In the genomic region with DNA sequence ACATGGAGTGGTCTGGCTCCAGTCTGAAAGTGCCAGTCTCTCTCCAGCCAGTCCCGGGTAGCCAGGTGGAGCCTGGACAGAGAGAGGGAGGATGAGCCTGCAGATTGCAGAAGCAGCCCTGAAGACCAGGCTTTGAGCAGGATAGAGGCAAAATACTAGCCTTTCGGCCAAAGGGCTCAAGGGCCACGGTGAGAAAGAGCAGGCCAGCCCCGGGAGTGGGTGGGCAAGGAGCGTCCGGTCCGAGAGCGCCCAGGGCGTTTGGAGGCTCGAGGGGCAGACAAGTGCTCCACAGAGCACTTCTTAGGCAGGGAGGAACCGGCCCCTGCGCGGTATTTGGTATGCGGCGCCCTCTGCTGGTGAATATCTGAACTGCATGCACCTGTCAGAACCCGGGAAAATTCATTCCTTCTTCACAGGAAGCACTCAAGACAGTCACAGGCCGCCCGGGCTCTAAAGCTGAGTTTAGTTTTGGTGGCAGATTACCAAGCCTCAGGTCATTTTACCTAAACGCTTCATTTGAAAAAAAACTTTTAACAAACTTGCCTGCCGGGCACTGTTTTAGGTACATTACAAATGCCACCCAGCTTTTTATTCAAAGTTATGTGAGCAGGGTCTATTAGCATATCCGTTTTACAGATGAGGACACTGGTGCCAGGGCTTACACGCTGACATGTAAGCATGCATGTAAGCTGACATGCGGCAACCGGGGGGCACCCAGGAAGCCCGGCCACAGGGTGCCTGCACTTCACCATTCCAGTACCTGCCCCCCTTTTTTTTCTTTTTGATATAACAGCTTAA, we compare ENCODE assay signal across 8 cellular contexts. TPM values are rescaled to one million over a fixed set of nuclear protein-coding genes. Genes with fewer than 3 reads are reported as not detected.
DNase-seq lines count a peak whose midpoint lies in the region; ATAC-seq and TF ChIP-seq lines count a peak whose summit lies in the region.

No MANE protein-coding gene starts in this region.

- H3K9me3 Mint-ChIP-seq in activated T-helper 1 cell treated with anti-CD3 and anti-CD28 coated beads, Interleukin-12 subunit alpha, Interleukin-12 subunit beta, Interleukin-2, Interleukin-4 antibody, amounts not matched to agents 30 ng/mL and 10 ng/mL and 1 ng/mL, durations not matched to agents 14 hours and 24 hours and 36 hours = peaks cover 33% of the 10 kb centered on the region
- no peaks in the 10 kb centered on the region for H3K9me3 Mint-ChIP-seq in type B pancreatic cell

- in situ Hi-C loops in Panc1 (cut with HindIII; ENCODE audit: low pct_unique_long_range_greater_than_20kb, low sequenced_read_pairs) = no loop called here

- POLR2A ChIA-PET in Panc1 (lab: Charles Lee) = no interaction called here

- H3K4me1 Mint-ChIP-seq in activated T-helper 1 cell treated with anti-CD3 and anti-CD28 coated beads, Interleukin-12 subunit alpha, Interleukin-12 subunit beta, Interleukin-2, Interleukin-4 antibody, amounts not matched to agents 30 ng/mL and 10 ng/mL and 1 ng/mL, durations not matched to agents 14 hours and 24 hours and 36 hours (ENCODE audit: low read depth) = no peaks in the 10 kb centered on the region
- no peaks in the 10 kb centered on the region for H3K4me1 Mint-ChIP-seq in type B pancreatic cell (ENCODE audit: unreplicated experiment)

- no peaks in the 10 kb centered on the region for H4K20me1 ChIP-seq in osteoblast (ENCODE audit: insufficient read depth, low read length)

- peak; percentile 59 for DNase-seq in Ammon's horn (ENCODE audit: low spot score)
- peak; percentile 52 for DNase-seq in LoVo (ENCODE audit: low spot score)
- peak; percentile 60 for DNase-seq in Panc1 (ENCODE audit: low read depth, low spot score)
- DNase-seq in activated T-helper 1 cell treated with anti-CD3 and anti-CD28 coated beads, Interleukin-12 subunit alpha, Interleukin-12 subunit beta, Interleukin-2, Interleukin-4 antibody, amounts not matched to agents 30 ng/mL and 10 ng/mL and 1 ng/mL, durations not matched to agents 14 hours and 24 hours and 36 hours (ENCODE audit: low spot score) = peak; percentile 59
- DNase-seq in foreskin keratinocyte = peak in 1 of 2 donors; percentile 47
- peak; percentile 91 for DNase-seq in osteoblast (ENCODE audit: insufficient read length, low spot score, missing footprints)
- DNase-seq in type B pancreatic cell (ENCODE audit: extremely low spot score, unreplicated experiment) = peak; percentile 79

- no peak overlapping the region for H3K27ac Mint-ChIP-seq in activated T-helper 1 cell treated with anti-CD3 and anti-CD28 coated beads, Interleukin-12 subunit alpha, Interleukin-12 subunit beta, Interleukin-2, Interleukin-4 antibody, amounts not matched to agents 30 ng/mL and 10 ng/mL and 1 ng/mL, durations not matched to agents 14 hours and 24 hours and 36 hours
- no peak overlapping the region for H3K27ac Mint-ChIP-seq in type B pancreatic cell

- H3K36me3 ChIP-seq in Panc1 (ENCODE audit: control insufficient read depth, insufficient read depth, low read length) (no peaks in the 10 kb centered on the region), osteoblast (ENCODE audit: insufficient read depth, low read length) (no peaks in the 10 kb centered on the region)

- intact Hi-C loops in Panc1 (cut with micrococcal nuclease; ENCODE audit: unreplicated experiment) = loop anchor here (2.0 to 5.0 kb wide), 2 partner anchors 123 to 263 kb away; no protein-coding TSS in a partner anchor
- intact Hi-C loops in activated T-helper 1 cell treated with anti-CD3 and anti-CD28 coated beads, Interleukin-12 subunit alpha, Interleukin-12 subunit beta, Interleukin-2, Interleukin-4 antibody, amounts not matched to agents 30 ng/mL and 10 ng/mL and 1 ng/mL, durations not matched to agents 14 hours and 24 hours and 36 hours (cut with micrococcal nuclease) = loop anchor here (1.0 to 5.0 kb wide), 5 partner anchors 175 to 1209 kb away; partner anchors contain the start of genes KCNK13 and TDP1

- TF ChIP-seq CTCF in Panc1 (IDR thresholded peaks at IDR 0.05) (peak; percentile 91), foreskin keratinocyte (conservative IDR thresholded peaks at IDR 0.05) (peak; percentile 94), osteoblast (IDR thresholded peaks at IDR 0.05; ENCODE audit: extremely low read depth, low read depth, low read length) (peak; percentile 89), type B pancreatic cell (conservative IDR thresholded peaks at IDR 0.05) (peak; percentile 99)

- H3K27me3 ChIP-seq in Panc1 (ENCODE audit: control insufficient read depth, insufficient read depth, low read length) (no peaks in the 10 kb centered on the region), foreskin keratinocyte (peaks cover 11% of the 10 kb centered on the region), osteoblast (ENCODE audit: insufficient read depth, low read length) (peaks cover 3% of the 10 kb centered on the region)

- H3K4me2 ChIP-seq in osteoblast (ENCODE audit: insufficient read depth, low read length) = no peak overlapping the region

- H3K4me1 ChIP-seq in Panc1 (ENCODE audit: control insufficient read depth, insufficient read depth, low read length) (no peaks in the 10 kb centered on the region), foreskin keratinocyte (no peaks in the 10 kb centered on the region), osteoblast (ENCODE audit: insufficient read depth, low read length) (no peaks in the 10 kb centered on the region)

- H3K4me3 ChIP-seq in Panc1 (ENCODE audit: low read depth in 2 of 2, low read length in 2 of 2) (no peak overlapping the region), osteoblast (ENCODE audit: insufficient read depth, low read length) (no peak overlapping the region)

- H3K27ac ChIP-seq in Panc1 (ENCODE audit: low read length) (no peak overlapping the region), foreskin keratinocyte (no peak overlapping the region), osteoblast (ENCODE audit: low read depth, low read length) (no peak overlapping the region)

- peaks cover 5% of the 10 kb centered on the region for H3K27me3 Mint-ChIP-seq in activated T-helper 1 cell treated with anti-CD3 and anti-CD28 coated beads, Interleukin-12 subunit alpha, Interleukin-12 subunit beta, Interleukin-2, Interleukin-4 antibody, amounts not matched to agents 30 ng/mL and 10 ng/mL and 1 ng/mL, durations not matched to agents 14 hours and 24 hours and 36 hours (ENCODE audit: insufficient read depth)
- peaks cover 23% of the 10 kb centered on the region for H3K27me3 Mint-ChIP-seq in type B pancreatic cell

- no peak overlapping the region for H3K4me3 Mint-ChIP-seq in activated T-helper 1 cell treated with anti-CD3 and anti-CD28 coated beads, Interleukin-12 subunit alpha, Interleukin-12 subunit beta, Interleukin-2, Interleukin-4 antibody, amounts not matched to agents 30 ng/mL and 10 ng/mL and 1 ng/mL, durations not matched to agents 14 hours and 24 hours and 36 hours
- no peak overlapping the region for H3K4me3 Mint-ChIP-seq in type B pancreatic cell

- ATAC-seq in GM19351 (IDR thresholded peaks at IDR 0.05; ENCODE audit: unreplicated experiment) = peak; percentile 79
- peak; percentile 91 for ATAC-seq in Panc1
- ATAC-seq in foreskin keratinocyte = peak; percentile 79

- H3K79me2 ChIP-seq in osteoblast (ENCODE audit: insufficient read depth, low read length) = no peaks in the 10 kb centered on the region

- BruUV-seq in Panc1 (replicated peaks; lab: Mats Ljungman, UMichigan) = no TSS peak

- peaks cover 3% of the 10 kb centered on the region for H3K36me3 Mint-ChIP-seq in activated T-helper 1 cell treated with anti-CD3 and anti-CD28 coated beads, Interleukin-12 subunit alpha, Interleukin-12 subunit beta, Interleukin-2, Interleukin-4 antibody, amounts not matched to agents 30 ng/mL and 10 ng/mL and 1 ng/mL, durations not matched to agents 14 hours and 24 hours and 36 hours (ENCODE audit: low read depth)
- no peaks in the 10 kb centered on the region for H3K36me3 Mint-ChIP-seq in type B pancreatic cell

- CTCF ChIA-PET in Panc1 (lab: Charles Lee) = interaction anchor here (0.7 to 1.0 kb wide), 2 partner anchors 22 to 262 kb away, joined by 3 read pairs; no protein-coding TSS in a partner anchor

- H2AFZ ChIP-seq in osteoblast (ENCODE audit: low read length) = no peak overlapping the region

- H3K9me3 ChIP-seq in Panc1 (ENCODE audit: control insufficient read depth, insufficient read depth, low read depth, low read length) (peaks cover 7% of the 10 kb centered on the region), osteoblast (ENCODE audit: low read depth, low read length) (peaks cover 13% of the 10 kb centered on the region)

RNA-seq across cellular contexts. Expression of gene PSMC1, which starts 21.0 kb away (rescaled TPM):
- total RNA-seq in Panc1 (2021; ENCODE audit: unreplicated experiment) (112 TPM), foreskin keratinocyte (224 and 235 TPM in 2 replicates), osteoblast (94.8 and 101 TPM in 2 replicates), type B pancreatic cell (ENCODE audit: low replicate concordance) (95.7 and 109 TPM in 2 replicates)
- 73.5 TPM for polyA plus RNA-seq in Panc1 (2012; ENCODE audit: insufficient read length)
- total RNA-seq in activated T-helper 1 cell treated with anti-CD3 and anti-CD28 coated beads, Interleukin-12 subunit alpha, Interleukin-12 subunit beta, Interleukin-2, Interleukin-4 antibody, amounts not matched to agents 30 ng/mL and 10 ng/mL and 1 ng/mL, durations not matched to agents 14 hours and 24 hours and 36 hours = 171 and 176 TPM in 2 replicates
- polyA plus RNA-seq in foreskin keratinocyte = 183 and 208 TPM in 2 replicates
